ENCODE assay signal across 9 cellular contexts in the genomic region with DNA sequence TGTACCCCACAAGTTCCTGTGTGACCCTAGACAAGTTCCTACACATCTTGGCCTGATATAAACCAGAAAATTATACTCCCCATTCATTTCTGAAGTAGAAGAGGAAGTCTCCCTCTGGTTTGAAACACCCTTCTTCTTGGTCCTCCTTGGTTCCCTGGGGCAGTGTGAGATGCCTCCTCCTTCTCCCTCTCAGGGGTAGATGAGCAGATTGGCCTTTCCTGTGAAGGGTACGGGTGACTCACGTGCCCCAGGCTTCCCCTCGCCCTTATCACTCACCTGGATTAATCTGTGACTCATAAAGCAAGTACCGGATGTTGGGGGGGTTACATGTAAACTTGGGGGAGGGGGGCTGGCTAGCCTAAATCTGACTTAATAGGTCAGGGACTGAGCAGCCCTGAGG. TPM values are rescaled to one million over a fixed set of nuclear protein-coding genes. Genes with fewer than 3 reads are reported as not detected.
A peak's percentile ranks its signal among the peaks of the same experiment; 100 is the strongest.
DNase-seq lines count a peak whose midpoint lies in the region; ATAC-seq and TF ChIP-seq lines count a peak whose summit lies in the region.
"Had no signal": no experiment of that assay in that cellular context is flagged by ENCODE, and none has a peak within 500 bp of the region (broad histone marks: within the 10 kb centered on the region; RNA-seq: fewer than 3 reads in every experiment).

No MANE protein-coding gene starts in this region.

- H3K4me1 ChIP-seq in lower lobe of right lung: no peaks in the 10 kb centered on the region
- H3K4me1 ChIP-seq in gastroesophageal sphincter: no peaks in the 10 kb centered on the region

- BruUV-seq in Calu3 (replicated peaks; lab: Mats Ljungman, UMichigan): TSS peak; percentile 34

- H3K4me3 ChIP-seq in lower lobe of right lung (no peak overlapping the region), gastroesophageal sphincter (no peak overlapping the region)

- H3K27me3 Mint-ChIP-seq in Calu3 (ENCODE audit: unreplicated experiment): no peaks in the 10 kb centered on the region

- DNase-seq in Calu3: peak; percentile 55
- DNase-seq in HT1080 (ENCODE audit: low read depth): peak; percentile 74
- peak; percentile 72 for DNase-seq in activated CD8-positive, alpha-beta memory T cell treated with anti-CD3 and anti-CD28 coated beads, Interleukin-2, amount 50 U/mL, for 4 hours
- no peak for DNase-seq in lower lobe of right lung
- DNase-seq in SHP77 treated with DMSO at 0.1 percent for 48 hours (lab: John Stamatoyannopoulos, UW): no peak
- DNase-seq in NCI-H2196 treated with DMSO at 0.1 percent for 48 hours (lab: John Stamatoyannopoulos, UW; ENCODE audit: unreplicated experiment): no peak

- TF ChIP-seq EP300 in gastroesophageal sphincter (IDR thresholded peaks at IDR 0.05): no peak

- TF ChIP-seq POLR2A in gastroesophageal sphincter (IDR thresholded peaks at IDR 0.05): no peak

- TF ChIP-seq CTCF in Calu3 (IDR thresholded peaks at IDR 0.05; ENCODE audit: unreplicated experiment) (no peak), lower lobe of right lung (IDR thresholded peaks at IDR 0.05) (no peak), gastroesophageal sphincter (IDR thresholded peaks at IDR 0.05) (no peak)

- H3K27me3 ChIP-seq in lower lobe of right lung (ENCODE audit: low read depth) (no peaks in the 10 kb centered on the region), gastroesophageal sphincter (no peaks in the 10 kb centered on the region)

- no peaks in the 10 kb centered on the region for H3K9me3 Mint-ChIP-seq in Calu3 (ENCODE audit: low read depth, unreplicated experiment)
- H3K9me3 Mint-ChIP-seq: brain had no signal

- H3K27ac ChIP-seq in lower lobe of right lung (peak overlapping the region; percentile 6), gastroesophageal sphincter (no peak overlapping the region)

- no CpG with 5 or more reads among the region's 4 CpGs for WGBS in gastroesophageal sphincter (ENCODE audit: low coverage in 1 of 2), 2 donors

- CTCF ChIA-PET in Calu3 (lab: Charles Lee): interaction anchor here (0.7 to 1.6 kb wide), 2 partner anchors 8 to 55 kb away, joined by 3 to 4 read pairs; no protein-coding TSS in a partner anchor

- H3K36me3 ChIP-seq in lower lobe of right lung (peaks cover 26% of the 10 kb centered on the region), gastroesophageal sphincter (peaks cover 0 to 29% of the 10 kb centered on the region in 2 donors)

- peaks cover 28% of the 10 kb centered on the region for H3K4me1 Mint-ChIP-seq in Calu3 (ENCODE audit: low read depth, unreplicated experiment)
- H3K4me1 Mint-ChIP-seq: brain had no signal

- intact Hi-C loops in Calu3 (cut with micrococcal nuclease; ENCODE audit: unreplicated experiment) (no loop called here), lower lobe of right lung (cut with DNase I) (no loop called here)

- peak overlapping the region; percentile 34 for H3K4me3 Mint-ChIP-seq in Calu3 (ENCODE audit: low read depth, unreplicated experiment)
- H3K4me3 Mint-ChIP-seq: brain had no signal

- ATAC-seq in lower lobe of right lung (peak; percentile 60 to 75), gastroesophageal sphincter (no peak), HG02852 (IDR thresholded peaks at IDR 0.05; ENCODE audit: unreplicated experiment) (no peak)

- H3K9me3 ChIP-seq in lower lobe of right lung (no peaks in the 10 kb centered on the region), gastroesophageal sphincter (no peaks in the 10 kb centered on the region)

- peaks cover 6% of the 10 kb centered on the region for H3K36me3 Mint-ChIP-seq in Calu3 (ENCODE audit: insufficient read depth, unreplicated experiment)

- peak overlapping the region; percentile 64 for H3K27ac Mint-ChIP-seq in Calu3 (ENCODE audit: unreplicated experiment)
- H3K27ac Mint-ChIP-seq: brain had no signal

RNA-seq across cellular contexts. Expression of gene AQP3, which starts 11.1 kb away (rescaled TPM):
- total RNA-seq in Calu3 (2022) (4.6 and 10.4 TPM in 2 replicates), lower lobe of right lung (357 TPM), gastroesophageal sphincter (100 to 1,000 TPM in 1 of 4 donors, 10 to 100 TPM in 2, 1 to 10 TPM in 1; 3.9 to 100 (median 15.5) TPM)
- total RNA-seq in HT1080 (2014; rRNA removed; shearing (Covaris generic)): 0.17 and 1.5 TPM in 2 replicates
- 0.25 and 0.28 TPM in 2 replicates for polyA plus RNA-seq in HT1080 (2015; cell fraction: cytosol; rRNA removed)
- 0.31 and 0.78 TPM in 2 replicates for polyA plus RNA-seq in HT1080 (2015; cell fraction: nucleus; rRNA removed)

RNA-seq across cellular contexts. Expression of gene NOL6, which starts 15.3 kb away (rescaled TPM):
- 39.3 and 48.7 TPM in 2 replicates for total RNA-seq in Calu3 (2022)
- total RNA-seq in HT1080 (2014; rRNA removed; shearing (Covaris generic)): 107 and 110 TPM in 2 replicates
- polyA plus RNA-seq in HT1080 (2015; cell fraction: cytosol; rRNA removed): 48.7 and 51.3 TPM in 2 replicates
- 128 and 132 TPM in 2 replicates for polyA plus RNA-seq in HT1080 (2015; cell fraction: nucleus; rRNA removed)
- total RNA-seq in lower lobe of right lung: 27.6 TPM
- total RNA-seq in gastroesophageal sphincter: 10 to 100 TPM in 3 of 4 donors, 1 to 10 TPM in 1; 9.0 to 21.4 (median 16.1) TPM

RNA-seq across cellular contexts. Expression of gene AQP7, which starts 56.1 kb away (rescaled TPM):
- total RNA-seq in Calu3 (2022) (0.35 and 1.2 TPM in 2 replicates), lower lobe of right lung (3.7 TPM), gastroesophageal sphincter (1 to 10 TPM; 1.2 to 2.0 (median 1.6) TPM)
- not detected in 2 replicates for total RNA-seq in HT1080 (2014; rRNA removed; shearing (Covaris generic))
- not detected in 2 replicates for polyA plus RNA-seq in HT1080 (2015; cell fraction: cytosol; rRNA removed)
- polyA plus RNA-seq in HT1080 (2015; cell fraction: nucleus; rRNA removed): not detected in 2 replicates

Comparison
In these comparisons a context has a peak if more than half of its experiments do, and no peak if none do; other contexts are left out.
1. DNase-seq: peak in Calu3 (single experiment), HT1080 (single experiment) and activated CD8-positive, alpha-beta memory T cell treated with anti-CD3 and anti-CD28 coated beads, Interleukin-2, amount 50 U/mL, for 4 hours (single experiment); none in lower lobe of right lung (single experiment), SHP77 treated with DMSO at 0.1 percent for 48 hours (single experiment) and NCI-H2196 treated with DMSO at 0.1 percent for 48 hours (single experiment).
2. ATAC-seq: peak in lower lobe of right lung (2 of 2); none in gastroesophageal sphincter (single experiment) and HG02852 (single experiment).